Comparison of ENCODE assay signal across 12 cellular contexts in genomic region chr18:48782381-48782841, GRCh38.
DNase-seq lines count a peak whose midpoint lies in the region; ATAC-seq and TF ChIP-seq lines count a peak whose summit lies in the region.
"Had no signal": no experiment of that assay in that cellular context is flagged by ENCODE, and none has a peak within 500 bp of the region (broad histone marks: within the 10 kb centered on the region; RNA-seq: fewer than 3 reads in every experiment).

No MANE protein-coding gene starts in this region.

- POLR2A ChIA-PET in GM10248 (lab: Yijun Ruan, JAX), result interaction anchor here (1.1 kb wide), 1 partner anchor 162 kb away, joined by 4 read pairs; no protein-coding TSS in a partner anchor

- 52% methylated on average over 5 of the region's 10 CpGs; no CpG with 5 or more reads in 1 of the 2 donors for WGBS in esophagus squamous epithelium, 2 donors
- WGBS in thyroid gland, 2 donors, result 73 to 88% methylated on average over 5 to 8 of the region's 10 CpGs

- no peaks in the 10 kb centered on the region; the same call in 1 of the 2 replicates for H3K36me3 ChIP-seq in MG63
- peaks cover 0 to 15% (median 0%) of the 10 kb centered on the region in 3 donors for H3K36me3 ChIP-seq in esophagus squamous epithelium
- H3K36me3 ChIP-seq in muscle layer of duodenum (ENCODE audit: control insufficient read depth in 1 of 2, insufficient read depth in 2 of 2, low read length in 2 of 2), result no peaks in the 10 kb centered on the region
- H3K36me3 ChIP-seq in thyroid gland, result no peaks in the 10 kb centered on the region
- H3K36me3 ChIP-seq: neutrophil had no signal

- CTCF ChIA-PET in GM10248 (lab: Yijun Ruan, JAX), result interaction anchor here (0.8 to 1.6 kb wide), 4 partner anchors 8 to 317 kb away, joined by 3 to 6 read pairs (median 4); no protein-coding TSS in a partner anchor

- DNase-seq in MG63, result peak; percentile 9
- DNase-seq in esophagus squamous epithelium (lab: John Stamatoyannopoulos, UW), result no peak
- peak in 1 of 2 donors; percentile 20 for DNase-seq in thyroid gland
- DNase-seq in GM13977 (ENCODE audit: low spot score), result no peak
- no peak for DNase-seq in GM10248 (ENCODE audit: extremely low spot score)
- DNase-seq in NK-92 treated with Interleukin-12 subunit alpha and Interleukin-12 subunit beta, amount 100 ng/mL, for 24 hours (lab: John Stamatoyannopoulos, UW), result no peak
- DNase-seq: central memory CD4-positive, alpha-beta T cell; NCI-H774 had no signal

- H3K27ac ChIP-seq in esophagus squamous epithelium, result peak overlapping the region; percentile 54 to 84 (median 80)
- H3K27ac ChIP-seq in muscle layer of duodenum (ENCODE audit: low read length), result peak overlapping the region; percentile 41
- peak overlapping the region; percentile 45 to 83 (median 63) for H3K27ac ChIP-seq in thyroid gland
- H3K27ac ChIP-seq: neutrophil had no signal

- no peaks in the 10 kb centered on the region for H3K9me3 ChIP-seq in MG63
- no peaks in the 10 kb centered on the region for H3K9me3 ChIP-seq in esophagus squamous epithelium
- no peaks in the 10 kb centered on the region for H3K9me3 ChIP-seq in muscle layer of duodenum (ENCODE audit: control insufficient read depth in 1 of 2, low read length in 2 of 2)
- H3K9me3 ChIP-seq in thyroid gland, result no peaks in the 10 kb centered on the region
- H3K9me3 ChIP-seq: neutrophil had no signal

- TF ChIP-seq CTCF in esophagus squamous epithelium (IDR thresholded peaks at IDR 0.05) (no peak), thyroid gland (IDR thresholded peaks at IDR 0.05) (no peak), GM13977 (IDR thresholded peaks at IDR 0.05; ENCODE audit: extremely low read depth, insufficient read depth, missing control alignments) (no peak), GM10248 (IDR thresholded peaks at IDR 0.05; ENCODE audit: control extremely low read depth, extremely low read depth, low read depth, missing control alignments) (no peak)

- H3K27me3 ChIP-seq in MG63, result no peaks in the 10 kb centered on the region
- no peaks in the 10 kb centered on the region for H3K27me3 ChIP-seq in esophagus squamous epithelium
- no peaks in the 10 kb centered on the region for H3K27me3 ChIP-seq in muscle layer of duodenum (ENCODE audit: low read depth, low read length)
- no peaks in the 10 kb centered on the region for H3K27me3 ChIP-seq in thyroid gland

- H3K4me1 ChIP-seq in esophagus squamous epithelium (peaks cover 19 to 52% (median 37%) of the 10 kb centered on the region in 3 donors), muscle layer of duodenum (ENCODE audit: control insufficient read depth in 1 of 2, insufficient read depth in 2 of 2, low read length in 2 of 2) (peaks cover 23 to 41% of the 10 kb centered on the region in 2 donors), thyroid gland (peaks cover 31 to 52% of the 10 kb centered on the region in 2 donors)

- TF ChIP-seq POLR2A in esophagus squamous epithelium (IDR thresholded peaks at IDR 0.05) (no peak), thyroid gland (IDR thresholded peaks at IDR 0.05) (no peak)

- intact Hi-C loops in esophagus squamous epithelium (cut with DNase I), result no loop called here
- intact Hi-C loops in thyroid gland (cut with DNase I), result no loop called here

- in situ Hi-C loops in GM13977 (cut with MboI; ENCODE audit: low pct_unique_long_range_greater_than_20kb, low sequenced_read_pairs, unreplicated experiment), result no loop called here

- no peak for ATAC-seq in HG03095 (IDR thresholded peaks at IDR 0.05; ENCODE audit: unreplicated experiment)
- ATAC-seq: GM23338 had no signal

- H3K4me3 ChIP-seq in MG63 (no peak overlapping the region), esophagus squamous epithelium (no peak overlapping the region), muscle layer of duodenum (ENCODE audit: low read depth in 1 of 2, low read length in 2 of 2) (no peak overlapping the region), thyroid gland (replicated peaks in 1 of 3) (no peak overlapping the region)
- H3K4me3 ChIP-seq: GM23338 had no signal
